In the genomic region with DNA sequence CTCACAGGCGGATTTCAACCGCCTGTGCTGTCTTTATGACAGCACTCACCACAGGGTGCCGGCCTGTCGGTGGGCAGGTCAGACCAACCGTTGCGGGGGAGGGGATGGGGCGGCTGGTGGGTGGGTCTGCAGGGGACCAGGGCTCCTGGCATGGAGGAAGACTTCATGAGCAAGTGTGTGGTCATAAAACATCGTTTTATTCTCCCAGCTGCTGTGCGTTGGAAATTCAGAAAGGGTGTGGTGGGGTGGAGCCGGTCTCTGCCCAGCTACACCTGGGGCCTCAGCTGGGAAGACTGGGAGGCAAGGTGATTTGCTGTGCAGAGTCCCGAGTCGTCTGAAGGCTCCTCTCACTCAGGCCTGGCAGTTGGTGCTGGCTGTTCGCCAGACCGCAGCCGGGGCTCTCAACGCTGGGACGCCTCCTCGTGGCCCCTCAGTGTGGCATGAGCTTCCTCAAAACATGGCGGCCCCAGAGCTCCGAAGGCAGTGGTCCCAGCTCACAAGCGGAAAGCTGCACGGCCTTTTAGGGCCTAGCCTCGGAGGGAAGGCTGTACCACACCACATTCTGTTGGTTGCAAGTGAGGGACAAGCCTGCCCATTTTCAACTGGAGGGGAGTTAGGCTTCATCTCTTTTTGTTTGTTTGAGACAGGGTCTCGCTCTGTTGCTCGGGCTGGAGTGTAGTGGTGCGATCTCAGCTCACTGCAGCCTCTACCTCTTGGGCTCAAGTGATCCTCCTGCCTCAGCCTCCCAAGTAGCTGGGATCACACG, we compare ENCODE assay signal across 12 cellular contexts. TPM values are rescaled to one million over a fixed set of nuclear protein-coding genes. Genes with fewer than 3 reads are reported as not detected.
DNase-seq lines count a peak whose midpoint lies in the region; ATAC-seq and TF ChIP-seq lines count a peak whose summit lies in the region.
"Had no signal": no experiment of that assay in that cellular context is flagged by ENCODE, and none has a peak within 500 bp of the region (broad histone marks: within the 10 kb centered on the region; RNA-seq: fewer than 3 reads in every experiment).

No MANE protein-coding gene starts in this region.

- H3K36me3 ChIP-seq in GM23338 (ENCODE audit: insufficient read depth), result no peaks in the 10 kb centered on the region
- H3K36me3 ChIP-seq in trophoblast cell (ENCODE audit: control insufficient read depth in 1 of 2, insufficient read depth in 2 of 2, low read length in 2 of 2), result peaks cover 4 to 7% of the 10 kb centered on the region in 2 experiments
- no peaks in the 10 kb centered on the region for H3K36me3 ChIP-seq in gastroesophageal sphincter
- H3K36me3 ChIP-seq: right atrium auricular region had no signal

- H3K79me2 ChIP-seq in GM23338 (replicated peaks; ENCODE audit: insufficient read depth) (peaks cover 82% of the 10 kb centered on the region), trophoblast cell (ENCODE audit: control insufficient read depth, insufficient read depth, low read length, poor library complexity) (peaks cover 8% of the 10 kb centered on the region)

- no peak overlapping the region for H3K4me3 ChIP-seq in GM23338
- no peak overlapping the region for H3K4me3 ChIP-seq in trophoblast cell (ENCODE audit: low read depth, low read length)
- no peak overlapping the region for H3K4me3 ChIP-seq in gastroesophageal sphincter
- H3K4me3 ChIP-seq: GM23248, right atrium auricular region had no signal

- no peak overlapping the region for H3K23ac ChIP-seq in trophoblast cell (ENCODE audit: low read length)

- H3K9me3 ChIP-seq in trophoblast cell (ENCODE audit: insufficient read depth, low read depth, low read length) (peaks cover 5% of the 10 kb centered on the region), gastroesophageal sphincter (peaks cover 0 to 8% (median 0%) of the 10 kb centered on the region in 3 donors)
- H3K9me3 ChIP-seq: Caco-2, right atrium auricular region had no signal

- H3K9me3 Mint-ChIP-seq in GM23338 (peaks cover 6% of the 10 kb centered on the region), brain (peaks cover 0 to 33% (median 9%) of the 10 kb centered on the region in 5 experiments)

- H3K27ac Mint-ChIP-seq in GM23338 (no peak overlapping the region), brain (peak overlapping the region in 4 of 5 experiments; percentile 36 to 94 (median 66))

- peak overlapping the region; percentile 9 for H4K91ac ChIP-seq in trophoblast cell (ENCODE audit: low read depth, low read length)

- DNase-seq in GM23338 (ENCODE audit: low spot score), result peak; percentile 56
- DNase-seq in NCI-H69 (lab: John Stamatoyannopoulos, UW), result peak; percentile 64
- DNase-seq in trophoblast cell, result no peak
- DNase-seq in nucleus accumbens (lab: John Stamatoyannopoulos, UW), result no peak
- DNase-seq in amniotic stem cell (lab: John Stamatoyannopoulos, UW), result no peak
- DNase-seq: Caco-2, GM23248, IMR-90 had no signal

- no peak overlapping the region for H2AK5ac ChIP-seq in trophoblast cell (ENCODE audit: low read length)

- H4K8ac ChIP-seq in trophoblast cell (ENCODE audit: low read depth, low read length), result no peak overlapping the region

- no peak overlapping the region for H3K9ac ChIP-seq in trophoblast cell (ENCODE audit: low read length)
- H3K9ac ChIP-seq: GM23248 had no signal

- no peaks in the 10 kb centered on the region for H4K20me1 ChIP-seq in GM23338 (replicated peaks; ENCODE audit: insufficient read depth)

- no peak overlapping the region for H2BK120ac ChIP-seq in trophoblast cell (ENCODE audit: insufficient read depth, low read length, poor library complexity)

- peak; percentile 7 for ATAC-seq in GM23338
- no peak for ATAC-seq in gastroesophageal sphincter
- ATAC-seq in HG03097 (IDR thresholded peaks at IDR 0.05; ENCODE audit: low FRiP score, unreplicated experiment), result no peak

- no peak overlapping the region for H3K18ac ChIP-seq in trophoblast cell (ENCODE audit: low read length)

- H3K27me3 Mint-ChIP-seq in GM23338 (ENCODE audit: insufficient read depth, low read depth, poor library complexity) (peaks cover 18% of the 10 kb centered on the region), brain (peaks cover 8% of the 10 kb centered on the region)

- TF ChIP-seq POLR2A in gastroesophageal sphincter (IDR thresholded peaks at IDR 0.05), result no peak

- H3K27ac ChIP-seq in GM23338 (ENCODE audit: low read depth), result no peak overlapping the region
- no peak overlapping the region for H3K27ac ChIP-seq in trophoblast cell (ENCODE audit: low read depth, low read length)
- H3K27ac ChIP-seq in gastroesophageal sphincter, result no peak overlapping the region
- H3K27ac ChIP-seq: GM23248, right atrium auricular region had no signal

- H3K4ac ChIP-seq in trophoblast cell (ENCODE audit: low read depth, low read length), result no peak overlapping the region

- H3K4me1 Mint-ChIP-seq in GM23338 (peaks cover 78% of the 10 kb centered on the region), brain (peaks cover 94% of the 10 kb centered on the region)

- H3K4me2 ChIP-seq in GM23338 (peak overlapping the region; percentile 48; the same call in 1 of the 2 replicates), trophoblast cell (ENCODE audit: low read length) (no peak overlapping the region)

- no peak overlapping the region for H2BK12ac ChIP-seq in trophoblast cell (ENCODE audit: low read length)

- H3K4me3 Mint-ChIP-seq in GM23338, result no peak overlapping the region
- H3K4me3 Mint-ChIP-seq in brain, result peak overlapping the region in 3 of 5 experiments; percentile 39 to 76 (median 58)

- TF ChIP-seq CTCF in GM23338 (conservative IDR thresholded peaks at IDR 0.05; ENCODE audit: low read depth in 2 of 2) (peak in 1 of 2 experiments; percentile 32; a peak in 2 of 4 replicates), brain (conservative IDR thresholded peaks at IDR 0.05) (peak in 1 of 2 experiments; percentile 11), gastroesophageal sphincter (IDR thresholded peaks at IDR 0.05) (no peak)

- peaks cover 57% of the 10 kb centered on the region for H3K4me1 ChIP-seq in GM23338 (ENCODE audit: insufficient read depth)
- peaks cover 26 to 27% of the 10 kb centered on the region in 2 experiments for H3K4me1 ChIP-seq in trophoblast cell (ENCODE audit: control insufficient read depth in 1 of 2, insufficient read depth in 2 of 2, low read length in 2 of 2)
- peaks cover 0 to 43% (median 11%) of the 10 kb centered on the region in 3 donors for H3K4me1 ChIP-seq in gastroesophageal sphincter

- H3K14ac ChIP-seq in trophoblast cell (ENCODE audit: low read length), result no peak overlapping the region

- H3K36me3 Mint-ChIP-seq in GM23338 (ENCODE audit: low read depth), result peaks cover 14% of the 10 kb centered on the region
- peaks cover 49% of the 10 kb centered on the region for H3K36me3 Mint-ChIP-seq in brain

- no peaks in the 10 kb centered on the region for H3K9me2 ChIP-seq in GM23338 (ENCODE audit: insufficient read depth)

- TF ChIP-seq EP300 in gastroesophageal sphincter (IDR thresholded peaks at IDR 0.05), result no peak

- no CpG with 5 or more reads among the region's 27 CpGs for WGBS in trophoblast cell (ENCODE audit: extremely low coverage, insufficient coverage, insufficient read length)
- WGBS in gastroesophageal sphincter (ENCODE audit: low coverage in 1 of 2), 2 donors, result 90 to 100% methylated on average over 1 to 2 of the region's 27 CpGs

- H3K79me1 ChIP-seq in trophoblast cell (ENCODE audit: low read length), result peaks cover 8% of the 10 kb centered on the region

- H2AFZ ChIP-seq in GM23338 (no peak overlapping the region), trophoblast cell (ENCODE audit: insufficient read depth, low read length, poor library complexity) (no peak overlapping the region)
- H2AFZ ChIP-seq: GM23248 had no signal

- H4K12ac ChIP-seq in trophoblast cell (ENCODE audit: low read depth, low read length), result no peak overlapping the region

- H3F3A ChIP-seq in GM23338 (replicated peaks; ENCODE audit: low read depth), result peaks cover 24% of the 10 kb centered on the region

- no peaks in the 10 kb centered on the region for H3K27me3 ChIP-seq in GM23338 (ENCODE audit: insufficient read depth)
- no peaks in the 10 kb centered on the region for H3K27me3 ChIP-seq in trophoblast cell (ENCODE audit: insufficient read depth, low read length)
- H3K27me3 ChIP-seq in gastroesophageal sphincter, result no peaks in the 10 kb centered on the region
- H3K27me3 ChIP-seq: right atrium auricular region had no signal

- H2BK5ac ChIP-seq in trophoblast cell (ENCODE audit: low read depth, low read length, poor library complexity), result no peak overlapping the region

TF ChIP-seq in GM23338, 12 proteins besides CTCF, POLR2A, EP300 and RAD21:
- TF ChIP-seq CREB1 (CRISPR knock-in tag; IDR thresholded peaks at IDR 0.05; ENCODE audit: low read depth), result no peak

RNA-seq across cellular contexts. Expression of gene GSE1, which starts 45.8 kb away (rescaled TPM):
- 118 and 135 TPM in 2 replicates for total RNA-seq in GM23338 (2014; rRNA removed; shearing (Covaris generic))
- polyA plus RNA-seq in GM23338 (2016; fragmentation: Nextera tagmentation; extraction: Ambion mirVana), result 32.4 and 34.0 TPM in 2 replicates
- polyA plus RNA-seq in brain (ENCODE audit: insufficient read depth, low read depth, low replicate concordance), result 127 TPM
- polyA plus RNA-seq in trophoblast cell (2013), result 175 and 188 TPM in 2 replicates
- total RNA-seq in gastroesophageal sphincter, result 10 to 100 TPM; 23.4 to 65.5 (median 52.5) TPM

Comparison
In these comparisons a context has a peak if more than half of its experiments do, and no peak if none do; other contexts are left out.
1. DNase-seq: peak in GM23338 (single experiment) and NCI-H69 (single experiment); none in trophoblast cell (0 of 2), nucleus accumbens (0 of 56) and amniotic stem cell (single experiment).